ENCODE assay signal across 9 cellular contexts in the genomic region with DNA sequence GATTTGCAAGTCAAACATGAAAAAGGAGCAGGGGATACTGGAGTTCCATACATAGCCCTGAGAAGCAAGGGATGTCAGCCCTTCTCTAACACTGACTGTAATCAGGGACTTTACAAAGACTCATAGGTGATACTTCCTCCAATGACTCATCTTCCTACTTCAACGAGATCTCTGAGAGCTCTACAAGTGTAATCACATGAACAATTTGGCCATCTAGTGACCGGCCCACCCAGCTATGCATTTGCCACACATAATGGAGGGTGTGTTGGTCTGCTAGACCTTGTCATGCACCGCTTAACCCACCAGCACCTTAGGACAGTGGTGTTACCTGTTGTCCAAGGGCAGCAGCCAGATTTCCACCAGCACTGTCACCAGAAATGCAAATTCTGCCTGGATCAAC.
A peak's percentile ranks its signal among the peaks of the same experiment; 100 is the strongest.
DNase-seq lines count a peak whose midpoint lies in the region; ATAC-seq, FAIRE-seq and TF ChIP-seq lines count a peak whose summit lies in the region.
"Had no signal": no experiment of that assay in that cellular context is flagged by ENCODE, and none has a peak within 500 bp of the region (broad histone marks: within the 10 kb centered on the region; RNA-seq: fewer than 3 reads in every experiment).

No MANE protein-coding gene starts in this region.

- H3K36me3 ChIP-seq in kidney (ENCODE audit: control insufficient read depth in 1 of 2, insufficient read depth in 2 of 2, low read length in 2 of 2) = peaks cover 12 to 14% of the 10 kb centered on the region in 2 donors
- peaks cover 0 to 9% of the 10 kb centered on the region in 2 donors for H3K36me3 ChIP-seq in aorta (ENCODE audit: control insufficient read depth in 1 of 2, insufficient read depth in 2 of 2, low read length in 1 of 2)
- H3K36me3 ChIP-seq in HAP-1 (replicated peaks) = no peaks in the 10 kb centered on the region

- in situ Hi-C loops in HAP-1 (cut with MboI; ENCODE audit: low sequenced_read_pairs) = no loop called here

- peak; percentile 100 for ATAC-seq in HG03460 (IDR thresholded peaks at IDR 0.05; ENCODE audit: unreplicated experiment)
- ATAC-seq in aorta (ENCODE audit: low FRiP score) = no peak

- intact Hi-C loops in kidney (cut with DNase I) (no loop called here), aorta (cut with DNase I) (no loop called here)

- H3K4me3 ChIP-seq in kidney (ENCODE audit: low read length in 2 of 2) = no peak overlapping the region
- H3K4me3 ChIP-seq in aorta (ENCODE audit: low read length in 2 of 2) = no peak overlapping the region
- no peak overlapping the region for H3K4me3 ChIP-seq in HAP-1

- TF ChIP-seq POLR2A in GM12891 (IDR thresholded peaks at IDR 0.05; ENCODE audit: low read depth, low read length) (no peak), erythroblast (IDR thresholded peaks at IDR 0.05; ENCODE audit: low read length) (no peak)

- TF ChIP-seq CTCF in GM20000 (IDR thresholded peaks at IDR 0.05; ENCODE audit: extremely low read depth, missing control alignments) (no peak), kidney (IDR thresholded peaks at IDR 0.05; ENCODE audit: borderline replicate concordance, extremely low read depth, insufficient read depth) (no peak)

- H3K9ac ChIP-seq in kidney (ENCODE audit: low read length in 2 of 2) = no peak overlapping the region

- DNase-seq in GM12891 (ENCODE audit: insufficient read length, low spot score) (peak; percentile 10), GM20000 (ENCODE audit: low spot score) (peak; percentile 69), epithelial cell of prostate (ENCODE audit: low read depth, low spot score) (peak; percentile 39), kidney (no peak), erythroblast (lab: John Stamatoyannopoulos, UW) (no peak), aorta (no peak), HAP-1 (ENCODE audit: low spot score in 2 of 2) (no peak)
- DNase-seq: naive B cell had no signal

- H3K27ac ChIP-seq in epithelial cell of prostate (peak overlapping the region; percentile 61), kidney (ENCODE audit: low read depth in 2 of 2, low read length in 2 of 2) (no peak overlapping the region), aorta (ENCODE audit: low read depth in 1 of 2, low read length in 2 of 2) (no peak overlapping the region)

- no peaks in the 10 kb centered on the region for H3K9me3 ChIP-seq in kidney (ENCODE audit: control insufficient read depth in 1 of 2, low read length in 2 of 2)
- no peaks in the 10 kb centered on the region for H3K9me3 ChIP-seq in aorta (ENCODE audit: control insufficient read depth, low read length)
- no peaks in the 10 kb centered on the region for H3K9me3 ChIP-seq in HAP-1

- H3K4me1 ChIP-seq in kidney (ENCODE audit: control insufficient read depth in 1 of 2, insufficient read depth in 1 of 2, low read depth in 1 of 2, low read length in 2 of 2) (no peaks in the 10 kb centered on the region), aorta (ENCODE audit: control insufficient read depth in 1 of 2, insufficient read depth in 2 of 2, low read length in 2 of 2) (no peaks in the 10 kb centered on the region), HAP-1 (no peaks in the 10 kb centered on the region)

- peak; percentile 58 for FAIRE-seq in GM12891 (lab: Jason Lieb, UNC)
- no peak for FAIRE-seq in kidney (lab: Jason Lieb, UNC)

- H3K27me3 ChIP-seq in aorta (ENCODE audit: control insufficient read depth in 1 of 2, insufficient read depth in 2 of 2, low read length in 1 of 2) (no peaks in the 10 kb centered on the region), HAP-1 (ENCODE audit: low read depth) (no peaks in the 10 kb centered on the region)

- 76 to 85% methylated on average over 3 of the region's 3 CpGs for WGBS in aorta, 2 donors

TF ChIP-seq in GM12891, 5 proteins besides CTCF, POLR2A, EP300 and RAD21:
- TF ChIP-seq SPI1 (IDR thresholded peaks at IDR 0.05; ENCODE audit: low read depth, low read length) = peak; percentile 73
- TF ChIP-seq POU2F2 (IDR thresholded peaks at IDR 0.05; ENCODE audit: low read depth, low read length) = peak; percentile 59
- peak; percentile 67 for TF ChIP-seq PAX5 (IDR thresholded peaks at IDR 0.05; ENCODE audit: insufficient read depth, low read length, severe bottlenecking)
- TF ChIP-seq POLR2AphosphoS5 (IDR thresholded peaks at IDR 0.05; ENCODE audit: low read depth, low read length) = no peak
- TF ChIP-seq TAF1 (IDR thresholded peaks at IDR 0.05; ENCODE audit: low read depth, low read length) = no peak

Comparison
In these comparisons a context has a peak if more than half of its experiments do, and no peak if none do; other contexts are left out.
1. DNase-seq: peak in GM12891 (single experiment), GM20000 (single experiment) and epithelial cell of prostate (single experiment); none in kidney (single experiment), erythroblast (0 of 2), aorta (0 of 2) and HAP-1 (0 of 2).